In the genomic region with DNA sequence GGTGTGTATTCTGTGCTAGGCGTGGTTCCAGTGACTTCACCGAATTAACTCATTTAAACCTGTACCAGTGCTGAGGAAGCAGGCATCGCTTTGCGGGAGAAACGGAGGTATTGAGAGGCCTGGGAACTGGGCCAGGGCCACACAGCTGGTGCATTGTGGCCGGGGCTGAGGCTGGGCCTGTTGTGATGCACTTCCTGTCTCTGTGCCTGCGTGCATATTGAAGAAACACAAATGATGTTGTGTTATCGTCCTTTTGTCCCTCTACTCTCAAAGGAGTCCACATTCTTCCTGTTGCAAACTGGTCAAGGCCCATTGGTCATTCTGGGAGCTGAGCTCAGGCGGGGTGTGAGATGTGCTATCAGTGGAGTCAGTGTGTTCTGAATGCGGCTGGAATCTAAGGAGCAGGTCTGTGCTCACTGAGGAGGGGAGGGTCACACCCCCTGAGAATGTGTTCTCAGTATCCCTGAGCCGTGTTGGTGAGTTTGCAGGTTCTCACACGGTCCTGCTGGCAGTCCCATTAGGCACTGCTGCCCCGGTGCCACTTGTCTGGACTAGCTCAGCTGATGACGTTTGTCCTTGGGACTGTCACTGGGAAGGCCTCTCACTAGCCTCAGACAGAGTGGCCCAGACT, we compare ENCODE assay signal across 8 cellular contexts.
DNase-seq lines count a peak whose midpoint lies in the region; ATAC-seq lines count a peak whose summit lies in the region.

No MANE protein-coding gene starts in this region.

- ATAC-seq in HG02623 (IDR thresholded peaks at IDR 0.05; ENCODE audit: unreplicated experiment), result peak; percentile 68

- DNase-seq in DMS153 treated with DMSO at 0.1 percent for 48 hours (lab: John Stamatoyannopoulos, UW; ENCODE audit: unreplicated experiment) (peak; percentile 20), T follicular helper cell (ENCODE audit: low read depth) (peak; percentile 56), dermis microvascular lymphatic vessel endothelial cell (ENCODE audit: low read depth in 2 of 2) (peak; percentile 86 to 99), myocyte (ENCODE audit: low read depth) (peak; percentile 81), HPDE6-E6E7 (ENCODE audit: extremely low spot score) (no peak), retina (no peak), GM19240 (ENCODE audit: insufficient read length, low spot score) (no peak)

Comparison
In these comparisons a context has a peak if more than half of its experiments do, and no peak if none do; other contexts are left out.
1. DNase-seq: peak in DMS153 treated with DMSO at 0.1 percent for 48 hours (single experiment), T follicular helper cell (single experiment), dermis microvascular lymphatic vessel endothelial cell (2 of 2) and myocyte (single experiment); none in HPDE6-E6E7 (single experiment), retina (single experiment) and GM19240 (single experiment).